27 cellular contexts compared by ENCODE assay signal in genomic region chr7:67209256-67209655, GRCh38.
"Had no signal": no experiment of that assay in that cellular context is flagged by ENCODE, and none has a peak within 500 bp of the region (broad histone marks: within the 10 kb centered on the region; RNA-seq: fewer than 3 reads in every experiment).

No MANE protein-coding gene starts in this region.

- H3K4me2 ChIP-seq: neural progenitor cell had no signal

- H3K36me3 Mint-ChIP-seq: natural killer cell had no signal

- H3K79me2 ChIP-seq: parathyroid adenoma had no signal

- H3K27me3 Mint-ChIP-seq: naive thymus-derived CD4-positive, alpha-beta T cell; progenitor cell of endocrine pancreas; stimulated activated naive B cell treated with anti-CD40 and anti-IgM and Interleukin-4, amounts not matched to agents 10 μg/mL and 1 μg/mL and 100 μg/mL, for 72 hours; stimulated activated naive CD8-positive, alpha-beta T cell treated with anti-CD3 and anti-CD28 coated beads, Interleukin-15, Interleukin-2, amounts not matched to agents 100 ng/mL and 50 ng/mL, for 24 hours; type B pancreatic cell had no signal

- H3K9me3 ChIP-seq: ovary, right lobe of liver, sigmoid colon, stomach, tibial artery, transverse colon, vagina had no signal

- H3K27ac ChIP-seq: neural progenitor cell, ovary, parathyroid adenoma, psoas muscle, right lobe of liver, sigmoid colon, stomach, tibial artery, transverse colon, vagina had no signal

- DNase-seq: naive thymus-derived CD4-positive, alpha-beta T cell; natural killer cell; occipital lobe; ovary; posterior cingulate gyrus; psoas muscle; right cardiac atrium; right lobe of liver; sigmoid colon; small intestine; stimulated activated CD4-positive, alpha-beta T cell treated with anti-CD3 and anti-CD28 coated beads, Interleukin-15, amount 100 ng/mL, for 24 hours; stimulated activated CD4-positive, alpha-beta T cell treated with anti-CD3 and anti-CD28 coated beads, Interleukin-2, amount 100 ng/mL, for 24 hours; stimulated activated CD4-positive, alpha-beta T cell treated with anti-CD3 and anti-CD28 coated beads, Interleukin-2, amount 100 ng/mL, for 48 hours; stimulated activated CD4-positive, alpha-beta T cell treated with anti-CD3 and anti-CD28 coated beads, Interleukin-4, amount 100 ng/mL, for 24 hours; stimulated activated naive B cell treated with anti-CD40 and anti-IgM and Interleukin-4, amounts not matched to agents 10 μg/mL and 1 μg/mL and 100 μg/mL, for 72 hours; stimulated activated naive CD4-positive, alpha-beta T cell treated with Interleukin-2 at 50 U/mL for 16 hours; stomach; tibial artery; transverse colon had no signal

- H3K9ac ChIP-seq: neural progenitor cell, parathyroid adenoma had no signal

- H3K27ac Mint-ChIP-seq: naive thymus-derived CD4-positive, alpha-beta T cell; natural killer cell; nephron; neural progenitor cell; progenitor cell of endocrine pancreas; stimulated activated effector memory CD8-positive, alpha-beta T cell treated with anti-CD3 and anti-CD28 coated beads, Interleukin-12 subunit alpha, Interleukin-12 subunit beta, amount 100 ng/mL, for 72 hours; stimulated activated naive B cell treated with anti-CD40 and anti-IgM and Interleukin-4, amounts not matched to agents 10 μg/mL and 1 μg/mL and 100 μg/mL, for 72 hours; stimulated activated naive CD8-positive, alpha-beta T cell treated with anti-CD3 and anti-CD28 coated beads, Interleukin-15, Interleukin-2, amounts not matched to agents 100 ng/mL and 50 ng/mL, for 24 hours; type B pancreatic cell had no signal

- H3K4me1 ChIP-seq: neural progenitor cell, parathyroid adenoma, psoas muscle, right lobe of liver, sigmoid colon, stomach, tibial artery, transverse colon, vagina had no signal

- H3K4me1 Mint-ChIP-seq: natural killer cell; nephron; neural progenitor cell; stimulated activated effector memory CD8-positive, alpha-beta T cell treated with anti-CD3 and anti-CD28 coated beads, Interleukin-12 subunit alpha, Interleukin-12 subunit beta, amount 100 ng/mL, for 72 hours had no signal

- H3K9me3 Mint-ChIP-seq: natural killer cell; neural progenitor cell; stimulated activated effector memory CD8-positive, alpha-beta T cell treated with anti-CD3 and anti-CD28 coated beads, Interleukin-12 subunit alpha, Interleukin-12 subunit beta, amount 100 ng/mL, for 72 hours had no signal

- H3K4me3 Mint-ChIP-seq: naive thymus-derived CD4-positive, alpha-beta T cell; natural killer cell; nephron; neural progenitor cell; stimulated activated effector memory CD8-positive, alpha-beta T cell treated with anti-CD3 and anti-CD28 coated beads, Interleukin-12 subunit alpha, Interleukin-12 subunit beta, amount 100 ng/mL, for 72 hours; stimulated activated naive B cell treated with anti-CD40 and anti-IgM and Interleukin-4, amounts not matched to agents 10 μg/mL and 1 μg/mL and 100 μg/mL, for 72 hours; stimulated activated naive CD8-positive, alpha-beta T cell treated with anti-CD3 and anti-CD28 coated beads, Interleukin-15, Interleukin-2, amounts not matched to agents 100 ng/mL and 50 ng/mL, for 24 hours; type B pancreatic cell had no signal

- H3K36me3 ChIP-seq: neural progenitor cell, ovary, right lobe of liver, sigmoid colon, transverse colon had no signal

- H2AFZ ChIP-seq: neural progenitor cell, parathyroid adenoma had no signal

- H3K27me3 ChIP-seq: neural progenitor cell, ovary, right lobe of liver, sigmoid colon, stomach, tibial artery, transverse colon, vagina had no signal

- H3K4me3 ChIP-seq: neural progenitor cell, ovary, psoas muscle, right lobe of liver, sigmoid colon, stomach, tibial artery, transverse colon, vagina had no signal
